Comparison of ENCODE assay signal across 33 cellular contexts in the genomic region with DNA sequence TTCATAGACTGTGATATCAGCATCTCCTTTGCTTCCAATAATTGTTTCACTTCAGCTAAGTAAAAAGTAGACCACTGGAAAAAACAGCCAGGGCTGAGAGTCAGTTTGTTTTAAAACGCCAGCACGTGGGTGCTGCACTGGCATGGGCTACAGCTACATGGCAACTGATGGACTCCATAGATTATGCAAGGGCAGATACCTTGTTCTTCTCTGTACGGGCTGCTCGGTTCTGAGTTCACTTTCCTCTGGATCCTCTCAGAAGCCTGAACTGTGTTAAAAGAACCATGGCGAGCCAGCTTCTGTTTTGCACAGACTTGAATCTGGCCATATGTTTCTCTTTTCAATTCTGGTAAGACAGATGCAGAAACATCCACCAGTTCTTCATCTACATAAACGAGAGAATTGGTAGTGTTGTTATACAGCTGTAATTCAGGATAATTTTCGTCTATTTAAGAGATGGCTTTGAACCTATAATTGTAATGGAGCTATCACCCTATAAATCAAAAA.
"Had no signal": no experiment of that assay in that cellular context is flagged by ENCODE, and none has a peak within 500 bp of the region (broad histone marks: within the 10 kb centered on the region; RNA-seq: fewer than 3 reads in every experiment).

No MANE protein-coding gene starts in this region.

- H3K27ac ChIP-seq: KMS-11, Peyer's patch, SJSA1 had no signal

- FAIRE-seq: bronchial epithelial cell, TTC549 had no signal

- H3K4me3 Mint-ChIP-seq: activated CD4-positive, alpha-beta memory T cell treated with anti-CD3 and anti-CD28 coated beads, Interleukin-2, amount 10 ng/mL, durations not matched to agents 7 days and 5 days; activated CD4-positive, alpha-beta T cell treated with anti-CD3 and anti-CD28 coated beads for 36 hours; activated CD8-positive, alpha-beta memory T cell treated with anti-CD3 and anti-CD28 coated beads, Interleukin-2, amount 10 ng/mL, durations not matched to agents 7 days and 5 days; activated naive CD4-positive, alpha-beta T cell treated with anti-CD3 and anti-CD28 coated beads, Interleukin-2, amount 10 ng/mL, durations not matched to agents 7 days and 5 days; activated naive CD8-positive, alpha-beta T cell treated with anti-CD3 and anti-CD28 coated beads for 36 hours; brain; T-helper 1 cell treated with Interleukin-12 subunit alpha and Interleukin-12 subunit beta and Interleukin-4 antibody, amounts not matched to agents 30 μg/mL and 1 μg/mL, for 36 hours; T-helper 2 cell treated with Interferon-gamma antibody and Interleukin-4, amounts not matched to agents 5 μg/mL and 100 μg/mL, for 36 hours had no signal

- H3K4me1 ChIP-seq: Peyer's patch had no signal

- H3K9me3 ChIP-seq: Peyer's patch, SJSA1 had no signal

- H3K27ac Mint-ChIP-seq: activated CD4-positive, alpha-beta memory T cell treated with anti-CD3 and anti-CD28 coated beads, Interleukin-2, amount 10 ng/mL, durations not matched to agents 7 days and 5 days; activated CD4-positive, alpha-beta T cell treated with anti-CD3 and anti-CD28 coated beads for 36 hours; activated CD8-positive, alpha-beta memory T cell treated with anti-CD3 and anti-CD28 coated beads, Interleukin-2, amount 10 ng/mL, durations not matched to agents 7 days and 5 days; activated naive CD4-positive, alpha-beta T cell treated with anti-CD3 and anti-CD28 coated beads, Interleukin-2, amount 10 ng/mL, durations not matched to agents 7 days and 5 days; activated naive CD8-positive, alpha-beta T cell treated with anti-CD3 and anti-CD28 coated beads for 36 hours; T-helper 1 cell treated with Interleukin-12 subunit alpha and Interleukin-12 subunit beta and Interleukin-4 antibody, amounts not matched to agents 30 μg/mL and 1 μg/mL, for 36 hours; T-helper 2 cell treated with Interferon-gamma antibody and Interleukin-4, amounts not matched to agents 5 μg/mL and 100 μg/mL, for 36 hours had no signal

- H3K4me2 ChIP-seq: KMS-11, SK-N-SH had no signal

- H3K4me3 ChIP-seq: Peyer's patch, SJSA1 had no signal

- H3K36me3 ChIP-seq: Peyer's patch had no signal

- H3K9ac ChIP-seq: KMS-11, SK-N-SH had no signal

- H3K27me3 ChIP-seq: Peyer's patch, SJSA1 had no signal

- H3K4me1 Mint-ChIP-seq: activated naive CD4-positive, alpha-beta T cell treated with anti-CD3 and anti-CD28 coated beads, Interleukin-2, amount 10 ng/mL, durations not matched to agents 7 days and 5 days; activated naive CD8-positive, alpha-beta T cell treated with anti-CD3 and anti-CD28 coated beads for 36 hours had no signal

- H3K27me3 Mint-ChIP-seq: activated CD4-positive, alpha-beta memory T cell treated with anti-CD3 and anti-CD28 coated beads, Interleukin-2, amount 10 ng/mL, durations not matched to agents 7 days and 5 days; activated CD4-positive, alpha-beta T cell treated with anti-CD3 and anti-CD28 coated beads for 36 hours; activated CD8-positive, alpha-beta memory T cell treated with anti-CD3 and anti-CD28 coated beads, Interleukin-2, amount 10 ng/mL, durations not matched to agents 7 days and 5 days; activated naive CD4-positive, alpha-beta T cell treated with anti-CD3 and anti-CD28 coated beads, Interleukin-2, amount 10 ng/mL, durations not matched to agents 7 days and 5 days; activated naive CD8-positive, alpha-beta T cell treated with anti-CD3 and anti-CD28 coated beads for 36 hours had no signal

- DNase-seq: activated CD4-positive, alpha-beta memory T cell treated with anti-CD3 and anti-CD28 coated beads, Interleukin-2, amount 10 ng/mL, durations not matched to agents 7 days and 5 days; activated CD4-positive, alpha-beta T cell treated with anti-CD3 and anti-CD28 coated beads for 36 hours; activated CD8-positive, alpha-beta memory T cell treated with anti-CD3 and anti-CD28 coated beads for 24 hours; activated CD8-positive, alpha-beta memory T cell treated with anti-CD3 and anti-CD28 coated beads, Interleukin-2, amount 10 ng/mL, durations not matched to agents 7 days and 5 days; activated CD8-positive, alpha-beta memory T cell treated with anti-CD3 and anti-CD28 coated beads, Interleukin-2, amount 50 U/mL, for 48 hours; activated effector memory CD4-positive, alpha-beta T cell treated with Interleukin-2 at 50 U/mL for 16 hours; activated naive CD4-positive, alpha-beta T cell treated with anti-CD3 and anti-CD28 coated beads, Interleukin-2, amount 10 ng/mL, durations not matched to agents 7 days and 5 days; activated naive CD8-positive, alpha-beta T cell treated with anti-CD3 and anti-CD28 coated beads for 36 hours; activated T-cell treated with anti-CD3 and anti-CD28 coated beads, Interleukin-2, amount 50 U/mL, for 48 hours; amniotic stem cell; cerebellar nuclear complex; MM.1S; MV-4-11; NCI-H1092; NCI-H1436 treated with DMSO at 0.1 percent for 48 hours; NCI-H1694 treated with DMSO at 0.1 percent for 48 hours; NCI-H2029 treated with DMSO at 0.1 percent for 48 hours; NCI-H2107; NCI-H226; NCI-H446 treated with DMSO at 0.1 percent for 48 hours; NCI-H524 treated with DMSO at 0.1 percent for 48 hours; PC-3; Peyer's patch; RPMI8226; SHP77 treated with DMSO at 0.1 percent for 48 hours; SK-N-SH had no signal

- ATAC-seq: activated CD4-positive, alpha-beta T cell treated with anti-CD3 and anti-CD28 coated beads for 36 hours; activated CD8-positive, alpha-beta memory T cell treated with anti-CD3 and anti-CD28 coated beads, Interleukin-2, amount 10 ng/mL, durations not matched to agents 7 days and 5 days; PC-3 had no signal
